37 cellular contexts compared by ENCODE assay signal in the genomic region with DNA sequence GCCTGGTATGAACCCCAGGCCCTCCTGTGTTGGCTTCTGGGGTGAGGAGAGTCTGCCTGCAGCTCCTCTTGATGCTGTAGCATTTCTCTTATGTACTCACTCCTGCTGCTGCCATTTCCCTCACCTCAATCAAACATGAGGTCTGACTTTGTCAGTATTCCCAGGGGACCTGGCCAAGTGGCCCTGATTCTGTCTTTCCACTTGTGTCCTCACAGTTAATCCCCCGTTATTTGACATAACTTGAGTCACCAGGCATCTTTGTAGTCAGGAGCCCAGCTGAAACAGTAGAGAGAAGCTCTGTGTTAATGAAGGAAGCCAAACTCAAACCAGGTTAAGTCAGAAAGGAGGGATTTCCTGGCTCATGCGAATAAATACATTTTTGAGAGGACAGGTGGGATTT. TPM values are rescaled to one million over a fixed set of nuclear protein-coding genes. Genes with fewer than 3 reads are reported as not detected.
"Had no signal": no experiment of that assay in that cellular context is flagged by ENCODE, and none has a peak within 500 bp of the region (broad histone marks: within the 10 kb centered on the region; RNA-seq: fewer than 3 reads in every experiment).

No MANE protein-coding gene starts in this region.

- H3K9me3 ChIP-seq: adrenal gland, body of pancreas, breast epithelium had no signal

- H3K36me3 Mint-ChIP-seq: activated CD8-positive, alpha-beta memory T cell treated with anti-CD3 and anti-CD28 coated beads, Interleukin-2, amount 10 ng/mL, durations not matched to agents 7 days and 5 days; activated naive CD4-positive, alpha-beta T cell treated with anti-CD3 and anti-CD28 coated beads, Interleukin-2, amount 50 U/mL, for 72 hours; activated naive CD8-positive, alpha-beta T cell treated with anti-CD3 and anti-CD28 coated beads for 36 hours had no signal

- H3K4me1 Mint-ChIP-seq: activated CD4-positive, alpha-beta memory T cell treated with anti-CD3 and anti-CD28 coated beads, Interleukin-2, amount 10 ng/mL, durations not matched to agents 7 days and 5 days; activated CD4-positive, alpha-beta T cell treated with anti-CD3 and anti-CD28 coated beads, Interleukin-2, amount 10 ng/mL, durations not matched to agents 24 days and 14 days; activated CD8-positive, alpha-beta memory T cell treated with anti-CD3 and anti-CD28 coated beads, Interleukin-2, amount 10 ng/mL, durations not matched to agents 7 days and 5 days; activated T-helper 17 cell treated with anti-CD3 and anti-CD28 coated beads, Interleukin-2, amount 50 U/mL, for 72 hours had no signal

- H3K36me3 ChIP-seq: adrenal gland, brain microvascular endothelial cell, breast epithelium had no signal

- H3K4me3 ChIP-seq: adrenal gland, body of pancreas, breast epithelium had no signal

- DNase-seq: activated B cell treated with CpG ODN at 0.5 μM for 24 hours; activated CD4-positive, alpha-beta memory T cell treated with anti-CD3 and anti-CD28 coated beads, Interleukin-2, amount 10 ng/mL, durations not matched to agents 7 days and 5 days; activated CD4-positive, alpha-beta T cell treated with anti-CD3 and anti-CD28 coated beads for 4 hours; activated CD4-positive, alpha-beta T cell treated with anti-CD3 and anti-CD28 coated beads, Interleukin-2, amount 10 ng/mL, durations not matched to agents 24 days and 14 days; activated CD4-positive, alpha-beta T cell treated with anti-CD3 and anti-CD28 coated beads, Interleukin-2, amount 50 U/mL, for 48 hours; activated CD4-positive, CD25-positive, alpha-beta regulatory T cell treated with anti-CD3 and anti-CD28 coated beads, Interleukin-2, amount 50 U/mL, for 72 hours; activated CD8-positive, alpha-beta memory T cell treated with anti-CD3 and anti-CD28 coated beads for 24 hours; activated CD8-positive, alpha-beta memory T cell treated with anti-CD3 and anti-CD28 coated beads, Interleukin-2, amount 10 ng/mL, durations not matched to agents 7 days and 5 days; activated CD8-positive, alpha-beta memory T cell treated with anti-CD3 and anti-CD28 coated beads, Interleukin-2, amount 50 U/mL, for 48 hours; activated CD8-positive, alpha-beta T cell treated with anti-CD3 and anti-CD28 coated beads, Interleukin-2, amount 10 ng/mL, durations not matched to agents 7 days and 5 days; activated effector memory CD4-positive, alpha-beta T cell treated with anti-CD3 and anti-CD28 coated beads, Interleukin-2, amount 50 U/mL, for 16 hours; activated gamma-delta T cell treated with Interleukin-2 at 50 U/mL for 16 hours; activated naive CD4-positive, alpha-beta T cell; activated naive CD4-positive, alpha-beta T cell treated with anti-CD3 and anti-CD28 coated beads for 36 hours; activated naive CD4-positive, alpha-beta T cell treated with anti-CD3 and anti-CD28 coated beads, Interleukin-2, amount 50 U/mL, for 16 hours; activated naive CD8-positive, alpha-beta T cell treated with anti-CD3 and anti-CD28 coated beads for 36 hours; activated T-cell treated with anti-CD3 and anti-CD28 coated beads, Interleukin-2, amount 50 U/mL, for 1 hour; activated T-cell treated with anti-CD3 and anti-CD28 coated beads, Interleukin-2, amount 50 U/mL, for 4 hours; activated T-cell treated with anti-CD3 and anti-CD28 coated beads, Interleukin-2, amount 50 U/mL, for 72 hours; adrenal gland; amniotic stem cell; aorta; body of pancreas; brain microvascular endothelial cell; central memory CD4-positive, alpha-beta T cell; T-helper 1 cell; T-helper 2 cell; T-helper 9 cell had no signal

- H3K27ac ChIP-seq: adrenal gland, body of pancreas, brain microvascular endothelial cell, breast epithelium, VCaP had no signal

- H3K27me3 ChIP-seq: adrenal gland, body of pancreas, brain microvascular endothelial cell, breast epithelium had no signal

- H3K9me3 Mint-ChIP-seq: activated B cell treated with CpG ODN at 0.5 μM for 24 hours; activated CD4-positive, alpha-beta memory T cell treated with anti-CD3 and anti-CD28 coated beads, Interleukin-2, amount 10 ng/mL, durations not matched to agents 7 days and 5 days; activated CD4-positive, alpha-beta T cell treated with anti-CD3 and anti-CD28 coated beads, Interleukin-2, amount 10 ng/mL, durations not matched to agents 24 days and 14 days; activated naive CD4-positive, alpha-beta T cell treated with anti-CD3 and anti-CD28 coated beads for 36 hours; activated naive CD4-positive, alpha-beta T cell treated with anti-CD3 and anti-CD28 coated beads, Interleukin-2, amount 50 U/mL, for 72 hours; activated naive CD8-positive, alpha-beta T cell treated with anti-CD3 and anti-CD28 coated beads for 36 hours; activated T-cell treated with anti-CD3 and anti-CD28 coated beads, Interleukin-2, amount 50 U/mL, for 4 hours; activated T-cell treated with anti-CD3 and anti-CD28 coated beads, Interleukin-2, amount 50 U/mL, for 72 hours; activated T-helper 1 cell treated with anti-CD3 and anti-CD28 coated beads, Interleukin-12 subunit alpha, Interleukin-12 subunit beta, Interleukin-2, Interleukin-4 antibody, amounts not matched to agents 30 ng/mL and 10 ng/mL and 1 ng/mL, durations not matched to agents 14 hours and 24 hours and 36 hours; activated T-helper 17 cell treated with anti-CD3 and anti-CD28 coated beads, Interleukin-2, amount 50 U/mL, for 72 hours; T-helper 1 cell treated with Interleukin-12 subunit alpha and Interleukin-12 subunit beta and Interleukin-4 antibody, amounts not matched to agents 30 μg/mL and 1 μg/mL, for 36 hours; T-helper 2 cell treated with Interferon-gamma antibody and Interleukin-4, amounts not matched to agents 5 μg/mL and 100 μg/mL, for 36 hours had no signal

- H3K4me3 Mint-ChIP-seq: activated B cell treated with CpG ODN at 0.5 μM for 24 hours; activated CD4-positive, alpha-beta memory T cell treated with anti-CD3 and anti-CD28 coated beads, Interleukin-2, amount 10 ng/mL, durations not matched to agents 7 days and 5 days; activated CD4-positive, alpha-beta T cell treated with anti-CD3 and anti-CD28 coated beads, Interleukin-2, amount 10 ng/mL, durations not matched to agents 24 days and 14 days; activated CD8-positive, alpha-beta memory T cell treated with anti-CD3 and anti-CD28 coated beads, Interleukin-2, amount 10 ng/mL, durations not matched to agents 7 days and 5 days; activated CD8-positive, alpha-beta T cell treated with anti-CD3 and anti-CD28 coated beads, Interleukin-2, amount 10 ng/mL, durations not matched to agents 7 days and 5 days; activated naive CD4-positive, alpha-beta T cell treated with anti-CD3 and anti-CD28 coated beads for 36 hours; activated naive CD8-positive, alpha-beta T cell treated with anti-CD3 and anti-CD28 coated beads for 36 hours; activated T-cell treated with anti-CD3 and anti-CD28 coated beads, Interleukin-2, amount 50 U/mL, for 4 hours; activated T-cell treated with anti-CD3 and anti-CD28 coated beads, Interleukin-2, amount 50 U/mL, for 72 hours; activated T-helper 1 cell treated with anti-CD3 and anti-CD28 coated beads, Interleukin-12 subunit alpha, Interleukin-12 subunit beta, Interleukin-2, Interleukin-4 antibody, amounts not matched to agents 30 ng/mL and 10 ng/mL and 1 ng/mL, durations not matched to agents 14 hours and 24 hours and 36 hours; activated T-helper 17 cell treated with anti-CD3 and anti-CD28 coated beads, Interleukin-2, amount 50 U/mL, for 72 hours; T-helper 1 cell treated with Interleukin-12 subunit alpha and Interleukin-12 subunit beta and Interleukin-4 antibody, amounts not matched to agents 30 μg/mL and 1 μg/mL, for 36 hours; T-helper 2 cell treated with Interferon-gamma antibody and Interleukin-4, amounts not matched to agents 5 μg/mL and 100 μg/mL, for 36 hours had no signal

- FAIRE-seq: astrocyte, TTC549 had no signal

- H3K4me1 ChIP-seq: adrenal gland, body of pancreas, breast epithelium had no signal

- ATAC-seq: activated CD8-positive, alpha-beta memory T cell treated with anti-CD3 and anti-CD28 coated beads, Interleukin-2, amount 10 ng/mL, durations not matched to agents 7 days and 5 days; activated CD8-positive, alpha-beta T cell treated with anti-CD3 and anti-CD28 coated beads, Interleukin-2, amount 10 ng/mL, durations not matched to agents 7 days and 5 days; activated naive CD4-positive, alpha-beta T cell treated with anti-CD3 and anti-CD28 coated beads, Interleukin-2, amount 50 U/mL, for 72 hours; activated T-cell treated with anti-CD3 and anti-CD28 coated beads, Interleukin-2, amount 50 U/mL, for 4 hours; activated T-cell treated with anti-CD3 and anti-CD28 coated beads, Interleukin-2, amount 50 U/mL, for 72 hours; activated T-helper 17 cell treated with anti-CD3 and anti-CD28 coated beads, Interleukin-2, amount 50 U/mL, for 72 hours; body of pancreas had no signal

- H3K27ac Mint-ChIP-seq: activated B cell treated with CpG ODN at 0.5 μM for 24 hours; activated CD4-positive, alpha-beta memory T cell treated with anti-CD3 and anti-CD28 coated beads, Interleukin-2, amount 10 ng/mL, durations not matched to agents 7 days and 5 days; activated CD4-positive, alpha-beta T cell treated with anti-CD3 and anti-CD28 coated beads, Interleukin-2, amount 10 ng/mL, durations not matched to agents 24 days and 14 days; activated CD8-positive, alpha-beta memory T cell treated with anti-CD3 and anti-CD28 coated beads, Interleukin-2, amount 10 ng/mL, durations not matched to agents 7 days and 5 days; activated CD8-positive, alpha-beta T cell treated with anti-CD3 and anti-CD28 coated beads, Interleukin-2, amount 10 ng/mL, durations not matched to agents 7 days and 5 days; activated naive CD4-positive, alpha-beta T cell treated with anti-CD3 and anti-CD28 coated beads for 36 hours; activated naive CD8-positive, alpha-beta T cell treated with anti-CD3 and anti-CD28 coated beads for 36 hours; activated T-cell treated with anti-CD3 and anti-CD28 coated beads, Interleukin-2, amount 50 U/mL, for 72 hours; activated T-helper 1 cell treated with anti-CD3 and anti-CD28 coated beads, Interleukin-12 subunit alpha, Interleukin-12 subunit beta, Interleukin-2, Interleukin-4 antibody, amounts not matched to agents 30 ng/mL and 10 ng/mL and 1 ng/mL, durations not matched to agents 14 hours and 24 hours and 36 hours; activated T-helper 17 cell treated with anti-CD3 and anti-CD28 coated beads, Interleukin-2, amount 50 U/mL, for 72 hours; T-helper 1 cell treated with Interleukin-12 subunit alpha and Interleukin-12 subunit beta and Interleukin-4 antibody, amounts not matched to agents 30 μg/mL and 1 μg/mL, for 36 hours; T-helper 2 cell treated with Interferon-gamma antibody and Interleukin-4, amounts not matched to agents 5 μg/mL and 100 μg/mL, for 36 hours had no signal

RNA-seq across cellular contexts. Expression of gene SLC9A2, which starts 55.0 kb away (rescaled TPM):
- total RNA-seq: activated B cell treated with CpG ODN at 0.5 μM for 24 hours; activated CD4-positive, alpha-beta memory T cell treated with anti-CD3 and anti-CD28 coated beads, Interleukin-2, amount 10 ng/mL, durations not matched to agents 7 days and 5 days; activated CD4-positive, alpha-beta T cell treated with anti-CD3 and anti-CD28 coated beads, Interleukin-2, amount 10 ng/mL, durations not matched to agents 24 days and 14 days; activated CD8-positive, alpha-beta memory T cell treated with anti-CD3 and anti-CD28 coated beads, Interleukin-2, amount 10 ng/mL, durations not matched to agents 7 days and 5 days; activated CD8-positive, alpha-beta T cell treated with anti-CD3 and anti-CD28 coated beads, Interleukin-2, amount 10 ng/mL, durations not matched to agents 7 days and 5 days; activated T-helper 1 cell treated with anti-CD3 and anti-CD28 coated beads, Interleukin-12 subunit alpha, Interleukin-12 subunit beta, Interleukin-2, Interleukin-4 antibody, amounts not matched to agents 30 ng/mL and 10 ng/mL and 1 ng/mL, durations not matched to agents 14 hours and 24 hours and 36 hours; activated T-helper 17 cell treated with anti-CD3 and anti-CD28 coated beads, Interleukin-2, amount 50 U/mL, for 72 hours; aorta had no signal
